8 cellular contexts compared by ENCODE assay signal in genomic region chr2:20650412-20650879, GRCh38. TPM values are rescaled to one million over a fixed set of nuclear protein-coding genes. Genes with fewer than 3 reads are reported as not detected.
A peak's percentile ranks its signal among the peaks of the same experiment; 100 is the strongest.
DNase-seq lines count a peak whose midpoint lies in the region; ATAC-seq lines count a peak whose summit lies in the region.

No MANE protein-coding gene starts in this region.

- H3K14ac ChIP-seq in trophoblast cell (ENCODE audit: low read length), result peak overlapping the region; percentile 93

- intact Hi-C loops in left cardiac atrium (cut with DNase I), result no loop called here

- DNase-seq in NCI-H1417 (lab: John Stamatoyannopoulos, UW) (peak; percentile 36 to 82 (median 78)), NCI-H1417 treated with DMSO at 0.1 percent for 48 hours (lab: John Stamatoyannopoulos, UW) (no peak), NCI-H1105 (lab: John Stamatoyannopoulos, UW) (peak; percentile 43), left cardiac atrium (no peak), trophoblast cell (peak in 1 of 2 donors; percentile 21), OCI-M2 (lab: John Stamatoyannopoulos, UW; ENCODE audit: unreplicated experiment) (no peak)

- H3K79me1 ChIP-seq in trophoblast cell (ENCODE audit: low read length), result peaks cover 12% of the 10 kb centered on the region

- peak overlapping the region; percentile 82 for H2BK5ac ChIP-seq in trophoblast cell (ENCODE audit: low read depth, low read length, poor library complexity)

- H3K4ac ChIP-seq in trophoblast cell (ENCODE audit: low read depth, low read length), result peak overlapping the region; percentile 87

- peaks cover 5% of the 10 kb centered on the region for H3K79me2 ChIP-seq in trophoblast cell (ENCODE audit: control insufficient read depth, insufficient read depth, low read length, poor library complexity)

- peaks cover under 1 to 2% of the 10 kb centered on the region in 2 experiments for H3K36me3 ChIP-seq in trophoblast cell (ENCODE audit: control insufficient read depth in 1 of 2, insufficient read depth in 2 of 2, low read length in 2 of 2)

- H3K27ac ChIP-seq in adipose tissue (ENCODE audit: low read depth, low read length) (peak overlapping the region; percentile 40), trophoblast cell (ENCODE audit: low read depth, low read length) (peak overlapping the region; percentile 33)

- H2AK5ac ChIP-seq in trophoblast cell (ENCODE audit: low read length), result peak overlapping the region; percentile 42

- peak; percentile 5 for ATAC-seq in GM21825 (IDR thresholded peaks at IDR 0.05; ENCODE audit: unreplicated experiment)
- ATAC-seq in left cardiac atrium, result peak; percentile 8 to 24

- no peak overlapping the region for H3K23ac ChIP-seq in trophoblast cell (ENCODE audit: low read length)

- H2BK120ac ChIP-seq in trophoblast cell (ENCODE audit: insufficient read depth, low read length, poor library complexity), result peak overlapping the region; percentile 93

- H3K4me3 ChIP-seq in trophoblast cell (ENCODE audit: low read depth, low read length), result peak overlapping the region; percentile 87

- H3K4me2 ChIP-seq in trophoblast cell (ENCODE audit: low read length), result peak overlapping the region; percentile 79

- peak overlapping the region; percentile 84 for H3K9ac ChIP-seq in trophoblast cell (ENCODE audit: low read length)

- H3K27me3 ChIP-seq in trophoblast cell (ENCODE audit: insufficient read depth, low read length), result no peaks in the 10 kb centered on the region

- peak overlapping the region; percentile 50 for H2BK12ac ChIP-seq in trophoblast cell (ENCODE audit: low read length)

- WGBS in adipose tissue, 3 donors, result 6 to 10% (median 9%) methylated on average over 18 of the region's 18 CpGs
- no CpG with 5 or more reads among the region's 18 CpGs for WGBS in trophoblast cell (ENCODE audit: extremely low coverage, insufficient coverage, insufficient read length)

- H3K18ac ChIP-seq in trophoblast cell (ENCODE audit: low read length), result peak overlapping the region; percentile 95

- H3K9me3 ChIP-seq in trophoblast cell (ENCODE audit: insufficient read depth, low read depth, low read length), result peaks cover 3% of the 10 kb centered on the region

- H3K4me1 ChIP-seq in trophoblast cell (ENCODE audit: control insufficient read depth in 1 of 2, insufficient read depth in 2 of 2, low read length in 2 of 2), result peaks cover 6 to 14% of the 10 kb centered on the region in 2 experiments

- H4K8ac ChIP-seq in trophoblast cell (ENCODE audit: low read depth, low read length), result peak overlapping the region; percentile 91

- H2AFZ ChIP-seq in trophoblast cell (ENCODE audit: insufficient read depth, low read length, poor library complexity), result peak overlapping the region; percentile 98

- H4K12ac ChIP-seq in trophoblast cell (ENCODE audit: low read depth, low read length), result peak overlapping the region; percentile 88

- H4K91ac ChIP-seq in trophoblast cell (ENCODE audit: low read depth, low read length), result peak overlapping the region; percentile 95

RNA-seq across cellular contexts. Expression of gene HS1BP3, which starts 0.5 kb away (rescaled TPM):
- polyA plus RNA-seq in adipose tissue, result 10 to 100 TPM; 11.9 to 25.1 (median 14.8) TPM
- total RNA-seq in left cardiac atrium, result 10 to 100 TPM; 19.8 to 21.4 TPM
- 17.5 and 18.2 TPM in 2 replicates for polyA plus RNA-seq in trophoblast cell (2013)

RNA-seq across cellular contexts. Expression of gene GDF7, which starts 16.5 kb away (rescaled TPM):
- polyA plus RNA-seq in adipose tissue, result under 1 TPM in 2 of 3 donors, not detected in 1; 0.02 to 0.09 TPM
- total RNA-seq in left cardiac atrium, result 1 to 10 TPM in 1 of 2 donors, under 1 TPM in 1; 0.32 to 4.8 TPM
- polyA plus RNA-seq in trophoblast cell (2013), result 0.14 and 0.17 TPM in 2 replicates

Comparison
In these comparisons a context has a peak if more than half of its experiments do, and no peak if none do; other contexts are left out.
1. DNase-seq: peak in NCI-H1417 (3 of 3) and NCI-H1105 (single experiment); none in NCI-H1417 treated with DMSO at 0.1 percent for 48 hours (single experiment), left cardiac atrium (single experiment) and OCI-M2 (single experiment).